8 cellular contexts compared by ENCODE assay signal in the genomic region with DNA sequence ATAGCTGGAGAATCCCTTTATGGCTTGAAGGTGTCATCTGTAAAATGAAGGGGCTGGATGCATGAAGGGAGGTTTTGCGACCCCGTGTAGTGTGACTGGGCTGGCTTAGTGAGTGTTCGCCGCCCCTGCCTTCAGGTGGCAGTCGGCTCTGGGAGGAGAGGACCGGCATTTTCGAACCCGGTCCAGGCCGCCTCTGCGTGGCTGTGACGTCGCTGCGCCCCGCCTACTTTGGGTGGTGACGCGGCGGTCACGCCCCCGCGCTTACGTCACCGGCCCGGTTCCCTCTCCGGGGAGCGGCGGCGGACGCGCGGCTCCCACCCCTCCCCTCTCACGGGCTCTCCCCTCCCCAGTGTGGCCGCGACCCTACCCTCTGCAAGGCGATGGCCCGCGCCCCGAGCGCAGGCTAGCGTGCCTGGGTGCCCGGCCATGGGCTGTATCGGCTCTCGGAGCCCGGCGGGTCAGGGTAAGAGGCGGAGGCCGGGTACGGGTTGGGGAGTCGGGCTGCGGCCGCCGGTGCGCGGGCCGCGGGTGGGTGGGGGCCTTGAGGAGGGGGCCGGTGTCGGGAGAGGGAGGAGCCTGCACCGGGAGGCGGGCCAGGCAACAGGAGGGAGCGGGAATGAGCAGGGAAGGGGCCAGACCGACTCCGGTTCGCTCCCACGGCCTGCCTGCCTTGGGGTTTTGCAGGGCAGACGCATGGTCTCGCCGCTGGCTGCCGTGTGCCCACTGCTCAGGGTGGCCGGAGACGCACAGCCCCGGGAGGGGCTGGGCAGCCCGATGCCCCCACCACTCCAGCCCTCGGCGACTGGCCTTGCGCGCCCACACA. TPM values are rescaled to one million over a fixed set of nuclear protein-coding genes. Genes with fewer than 3 reads are reported as not detected.
A peak's percentile ranks its signal among the peaks of the same experiment; 100 is the strongest.
DNase-seq lines count a peak whose midpoint lies in the region; ATAC-seq and TF ChIP-seq lines count a peak whose summit lies in the region.

No MANE protein-coding gene starts in this region.

- peaks cover 34% of the 10 kb centered on the region for H4K20me1 ChIP-seq in Karpas-422 (ENCODE audit: insufficient read depth, low read depth, low read length)

- no peak for TF ChIP-seq CTCF in neutrophil (IDR thresholded peaks at IDR 0.05)

- peak overlapping the region; percentile 53 for H3K27ac ChIP-seq in Karpas-422 (ENCODE audit: low read length)
- H3K27ac ChIP-seq in SJSA1, result peak overlapping the region; percentile 78
- H3K27ac ChIP-seq in neutrophil, result peak overlapping the region; percentile 88

- H3K4me1 ChIP-seq in Karpas-422 (ENCODE audit: low read length), result peaks cover 25% of the 10 kb centered on the region
- H3K4me1 ChIP-seq in SJSA1 (replicated peaks), result peaks cover 78% of the 10 kb centered on the region
- H3K4me1 ChIP-seq in neutrophil (ENCODE audit: control insufficient read depth in 1 of 2, insufficient read depth in 1 of 2, low read depth in 1 of 2, low read length in 1 of 2), result peaks cover 15 to 23% of the 10 kb centered on the region in 2 experiments

- H3K4me3 ChIP-seq in Karpas-422 (ENCODE audit: low read length), result peak overlapping the region; percentile 77
- H3K4me3 ChIP-seq in SJSA1, result peak overlapping the region; percentile 54
- H3K4me3 ChIP-seq in neutrophil (ENCODE audit: low read depth in 1 of 2, low read length in 1 of 2), result peak overlapping the region; percentile 79 to 95

- H3K36me3 ChIP-seq in Karpas-422 (ENCODE audit: insufficient read depth, low read length) (peaks cover 26% of the 10 kb centered on the region; the same call in 1 of the 2 replicates), SJSA1 (peaks cover 50% of the 10 kb centered on the region), neutrophil (peaks cover 38% of the 10 kb centered on the region)

- in situ Hi-C loops in Caki2 (cut with HindIII; ENCODE audit: low pct_unique_long_range_greater_than_20kb, low sequenced_read_pairs), result no loop called here

- no peaks in the 10 kb centered on the region for H3K9me2 ChIP-seq in Karpas-422 (replicated peaks; ENCODE audit: insufficient read depth, low read length)

- H3K4me2 ChIP-seq in Karpas-422 (ENCODE audit: low read depth, low read length, poor library complexity, severe bottlenecking), result peak overlapping the region; percentile 73

- no peaks in the 10 kb centered on the region for H3K9me3 ChIP-seq in Karpas-422 (ENCODE audit: low read length)
- no peaks in the 10 kb centered on the region for H3K9me3 ChIP-seq in SJSA1 (replicated peaks)
- H3K9me3 ChIP-seq in neutrophil, result no peaks in the 10 kb centered on the region

- peak; percentile 83 for ATAC-seq in GM21447 (IDR thresholded peaks at IDR 0.05; ENCODE audit: unreplicated experiment)

- H3K27me3 ChIP-seq in Karpas-422 (ENCODE audit: low read length) (no peaks in the 10 kb centered on the region), SJSA1 (replicated peaks) (no peaks in the 10 kb centered on the region), neutrophil (peaks cover 26% of the 10 kb centered on the region)

- DNase-seq in Caki2 (ENCODE audit: low read depth) (peak; percentile 73), Karpas-422 (peak; percentile 97), SJSA1 (ENCODE audit: low read depth in 1 of 2, low spot score in 2 of 2) (peak; percentile 77 to 81), germinal center (ENCODE audit: low spot score) (peak; percentile 90), superior temporal gyrus (ENCODE audit: extremely low spot score) (peak; percentile 86)
- DNase-seq in activated naive CD4-positive, alpha-beta T cell treated with Interleukin-2 at 50 U/mL for 16 hours, result peak; percentile 87

- H3K9ac ChIP-seq in Karpas-422 (ENCODE audit: low read length), result peak overlapping the region; percentile 79

- no peak overlapping the region for H2AFZ ChIP-seq in Karpas-422 (ENCODE audit: low read length)

- H3K79me2 ChIP-seq in Karpas-422 (ENCODE audit: low read length), result peaks cover 27% of the 10 kb centered on the region

RNA-seq across cellular contexts. Expression of gene FAM131A, which starts 1.5 kb away (rescaled TPM):
- total RNA-seq in Caki2 (2014; rRNA removed; shearing (Covaris generic); ENCODE audit: low replicate concordance), result 33.4 and 39.2 TPM in 2 replicates
- total RNA-seq in Karpas-422 (2014; rRNA removed; shearing (Covaris generic); ENCODE audit: low replicate concordance), result 23.0 and 26.1 TPM in 2 replicates
- total RNA-seq in SJSA1 (2014; rRNA removed; shearing (Covaris generic)), result 13.9 and 14.4 TPM in 2 replicates

RNA-seq across cellular contexts. Expression of gene EIF4G1, which starts 21.5 kb away (rescaled TPM):
- 250 and 257 TPM in 2 replicates for total RNA-seq in Caki2 (2014; rRNA removed; shearing (Covaris generic); ENCODE audit: low replicate concordance)
- 177 and 369 TPM in 2 replicates for total RNA-seq in Karpas-422 (2014; rRNA removed; shearing (Covaris generic); ENCODE audit: low replicate concordance)
- total RNA-seq in SJSA1 (2014; rRNA removed; shearing (Covaris generic)), result 250 and 257 TPM in 2 replicates

RNA-seq across cellular contexts. Expression of gene CLCN2, which starts 25.5 kb away (rescaled TPM):
- 2.0 and 20.2 TPM in 2 replicates for total RNA-seq in Caki2 (2014; rRNA removed; shearing (Covaris generic); ENCODE audit: low replicate concordance)
- 4.4 and 8.8 TPM in 2 replicates for total RNA-seq in Karpas-422 (2014; rRNA removed; shearing (Covaris generic); ENCODE audit: low replicate concordance)
- 8.8 and 11.6 TPM in 2 replicates for total RNA-seq in SJSA1 (2014; rRNA removed; shearing (Covaris generic))

RNA-seq across cellular contexts. Expression of gene POLR2H, which starts 25.6 kb away (rescaled TPM):
- total RNA-seq in Caki2 (2014; rRNA removed; shearing (Covaris generic); ENCODE audit: low replicate concordance), result 139 and 169 TPM in 2 replicates
- total RNA-seq in Karpas-422 (2014; rRNA removed; shearing (Covaris generic); ENCODE audit: low replicate concordance), result 165 and 169 TPM in 2 replicates
- total RNA-seq in SJSA1 (2014; rRNA removed; shearing (Covaris generic)), result 101 and 103 TPM in 2 replicates

RNA-seq across cellular contexts. Expression of gene PSMD2, which starts 36.8 kb away (rescaled TPM):
- 533 and 581 TPM in 2 replicates for total RNA-seq in Caki2 (2014; rRNA removed; shearing (Covaris generic); ENCODE audit: low replicate concordance)
- total RNA-seq in Karpas-422 (2014; rRNA removed; shearing (Covaris generic); ENCODE audit: low replicate concordance), result 235 and 301 TPM in 2 replicates
- 423 and 627 TPM in 2 replicates for total RNA-seq in SJSA1 (2014; rRNA removed; shearing (Covaris generic))

Comparison
In these comparisons a context has a peak if more than half of its experiments do, and no peak if none do; other contexts are left out.
1. Peak in every context shown above with its lines: DNase-seq, ATAC-seq, H3K4me3 ChIP-seq and H3K27ac ChIP-seq.